ENCODE assay signal across 18 cellular contexts in the genomic region with DNA sequence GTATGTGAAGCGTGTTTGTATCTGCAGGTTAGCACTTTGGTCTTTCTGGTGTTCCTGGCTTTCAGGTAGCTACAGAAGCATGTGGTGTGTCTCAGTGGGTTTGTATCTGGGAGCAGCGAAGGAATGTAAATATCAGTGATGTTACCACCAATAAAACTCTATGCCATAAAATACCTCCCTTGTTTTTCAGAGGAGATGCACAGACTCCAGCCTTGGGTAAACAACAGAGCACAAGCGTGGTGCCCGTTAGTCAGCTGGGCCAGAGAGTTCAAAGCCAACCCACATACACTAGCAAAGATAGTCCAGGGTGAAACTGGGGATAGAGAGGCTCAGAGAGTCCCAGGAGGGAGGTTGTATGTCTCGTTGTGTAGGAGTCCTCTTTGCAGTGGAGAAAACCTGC.
"Had no signal": no experiment of that assay in that cellular context is flagged by ENCODE, and none has a peak within 500 bp of the region (broad histone marks: within the 10 kb centered on the region; RNA-seq: fewer than 3 reads in every experiment).

No MANE protein-coding gene starts in this region.

- H3K9me3 ChIP-seq: left ventricle myocardium inferior, sigmoid colon, transverse colon, uterus had no signal

- H3K4me1 ChIP-seq: left ventricle myocardium inferior, sigmoid colon, transverse colon, uterus had no signal

- H3K4me3 Mint-ChIP-seq: activated CD4-positive, alpha-beta memory T cell treated with anti-CD3 and anti-CD28 coated beads, Interleukin-2, amount 10 ng/mL, durations not matched to agents 7 days and 5 days; activated CD4-positive, alpha-beta T cell treated with anti-CD3 and anti-CD28 coated beads, Interleukin-2, amount 10 ng/mL, durations not matched to agents 24 days and 14 days; activated naive CD4-positive, alpha-beta T cell treated with anti-CD3 and anti-CD28 coated beads, Interleukin-2, amount 10 ng/mL, durations not matched to agents 7 days and 5 days; activated naive CD8-positive, alpha-beta T cell treated with anti-CD3 and anti-CD28 coated beads, Interleukin-2, amount 50 U/mL, for 24 hours; immature natural killer cell; mesothelial cell of epicardium; natural killer cell treated with Interleukin-12 subunit alpha and Interleukin-12 subunit beta and Interleukin-15 and Interleukin-18, amount 100 ng/mL, for 72 hours; stimulated activated naive B cell treated with anti-CD40 and anti-IgM and Interleukin-4, amounts not matched to agents 10 μg/mL and 1 μg/mL and 100 μg/mL, for 72 hours had no signal

- H3K4me3 ChIP-seq: left ventricle myocardium inferior, sigmoid colon, transverse colon, uterus had no signal

- H3K36me3 ChIP-seq: left ventricle myocardium inferior, sigmoid colon, transverse colon, uterus had no signal

- ATAC-seq: activated CD4-positive, CD25-positive, alpha-beta regulatory T cell treated with anti-CD3 and anti-CD28 coated beads, Interleukin-2, amount 50 U/mL, for 24 hours; activated naive CD8-positive, alpha-beta T cell treated with anti-CD3 and anti-CD28 coated beads, Interleukin-2, amount 50 U/mL, for 24 hours; natural killer cell treated with Interleukin-12 subunit alpha and Interleukin-12 subunit beta and Interleukin-15 and Interleukin-18, amount 100 ng/mL, for 72 hours; stimulated activated naive B cell treated with anti-CD40 and anti-IgM and Interleukin-4, amounts not matched to agents 10 μg/mL and 1 μg/mL and 100 μg/mL, for 72 hours had no signal

- H3K27ac ChIP-seq: left ventricle myocardium inferior, sigmoid colon, transverse colon, uterus had no signal

- H3K36me3 Mint-ChIP-seq: activated naive CD4-positive, alpha-beta T cell treated with anti-CD3 and anti-CD28 coated beads, Interleukin-2, amount 10 ng/mL, durations not matched to agents 7 days and 5 days; mesothelial cell of epicardium had no signal

- DNase-seq: activated CD4-positive, alpha-beta memory T cell treated with anti-CD3 and anti-CD28 coated beads, Interleukin-2, amount 10 ng/mL, durations not matched to agents 7 days and 5 days; activated effector memory CD4-positive, alpha-beta T cell treated with anti-CD3 and anti-CD28 coated beads, Interleukin-2, amount 50 U/mL, for 16 hours; activated naive CD4-positive, alpha-beta T cell treated with anti-CD3 and anti-CD28 coated beads, Interleukin-2, amount 10 ng/mL, durations not matched to agents 7 days and 5 days; activated naive CD8-positive, alpha-beta T cell treated with anti-CD3 and anti-CD28 coated beads, Interleukin-2, amount 50 U/mL, for 24 hours; cerebellar nuclear complex; foreskin fibroblast; immature natural killer cell; left ventricle myocardium inferior; sigmoid colon; stimulated activated CD4-positive, alpha-beta T cell treated with anti-CD3 and anti-CD28 coated beads, Interleukin-2, amount 100 ng/mL, for 48 hours; stimulated activated CD8-positive, alpha-beta memory T cell treated with anti-CD3 and anti-CD28 coated beads, Interleukin-4, amount 100 ng/mL, for 48 hours; stimulated activated naive B cell treated with anti-CD40 and anti-IgM and Interleukin-4, amounts not matched to agents 10 μg/mL and 1 μg/mL and 100 μg/mL, for 72 hours; transverse colon; uterus had no signal

- H3K9me3 Mint-ChIP-seq: activated naive CD8-positive, alpha-beta T cell treated with anti-CD3 and anti-CD28 coated beads, Interleukin-2, amount 50 U/mL, for 24 hours; immature natural killer cell; mesothelial cell of epicardium; natural killer cell treated with Interleukin-12 subunit alpha and Interleukin-12 subunit beta and Interleukin-15 and Interleukin-18, amount 100 ng/mL, for 72 hours had no signal

- H3K27me3 Mint-ChIP-seq: activated CD4-positive, alpha-beta memory T cell treated with anti-CD3 and anti-CD28 coated beads, Interleukin-2, amount 10 ng/mL, durations not matched to agents 7 days and 5 days; activated CD4-positive, alpha-beta T cell treated with anti-CD3 and anti-CD28 coated beads, Interleukin-2, amount 10 ng/mL, durations not matched to agents 24 days and 14 days; activated naive CD4-positive, alpha-beta T cell treated with anti-CD3 and anti-CD28 coated beads, Interleukin-2, amount 10 ng/mL, durations not matched to agents 7 days and 5 days had no signal

- H3K27me3 ChIP-seq: sigmoid colon, transverse colon, uterus had no signal

- H3K4me1 Mint-ChIP-seq: activated CD4-positive, alpha-beta memory T cell treated with anti-CD3 and anti-CD28 coated beads, Interleukin-2, amount 10 ng/mL, durations not matched to agents 7 days and 5 days; activated CD4-positive, alpha-beta T cell treated with anti-CD3 and anti-CD28 coated beads, Interleukin-2, amount 10 ng/mL, durations not matched to agents 24 days and 14 days; activated naive CD4-positive, alpha-beta T cell treated with anti-CD3 and anti-CD28 coated beads, Interleukin-2, amount 10 ng/mL, durations not matched to agents 7 days and 5 days; activated naive CD8-positive, alpha-beta T cell treated with anti-CD3 and anti-CD28 coated beads, Interleukin-2, amount 50 U/mL, for 24 hours; stimulated activated naive B cell treated with anti-CD40 and anti-IgM and Interleukin-4, amounts not matched to agents 10 μg/mL and 1 μg/mL and 100 μg/mL, for 72 hours had no signal

- H3K27ac Mint-ChIP-seq: activated CD4-positive, alpha-beta memory T cell treated with anti-CD3 and anti-CD28 coated beads, Interleukin-2, amount 10 ng/mL, durations not matched to agents 7 days and 5 days; activated CD4-positive, alpha-beta T cell treated with anti-CD3 and anti-CD28 coated beads, Interleukin-2, amount 10 ng/mL, durations not matched to agents 24 days and 14 days; activated naive CD4-positive, alpha-beta T cell treated with anti-CD3 and anti-CD28 coated beads, Interleukin-2, amount 10 ng/mL, durations not matched to agents 7 days and 5 days; activated naive CD8-positive, alpha-beta T cell treated with anti-CD3 and anti-CD28 coated beads, Interleukin-2, amount 50 U/mL, for 24 hours; mesothelial cell of epicardium; natural killer cell treated with Interleukin-12 subunit alpha and Interleukin-12 subunit beta and Interleukin-15 and Interleukin-18, amount 100 ng/mL, for 72 hours; stimulated activated naive B cell treated with anti-CD40 and anti-IgM and Interleukin-4, amounts not matched to agents 10 μg/mL and 1 μg/mL and 100 μg/mL, for 72 hours had no signal
